11 cellular contexts compared by ENCODE assay signal in the genomic region with DNA sequence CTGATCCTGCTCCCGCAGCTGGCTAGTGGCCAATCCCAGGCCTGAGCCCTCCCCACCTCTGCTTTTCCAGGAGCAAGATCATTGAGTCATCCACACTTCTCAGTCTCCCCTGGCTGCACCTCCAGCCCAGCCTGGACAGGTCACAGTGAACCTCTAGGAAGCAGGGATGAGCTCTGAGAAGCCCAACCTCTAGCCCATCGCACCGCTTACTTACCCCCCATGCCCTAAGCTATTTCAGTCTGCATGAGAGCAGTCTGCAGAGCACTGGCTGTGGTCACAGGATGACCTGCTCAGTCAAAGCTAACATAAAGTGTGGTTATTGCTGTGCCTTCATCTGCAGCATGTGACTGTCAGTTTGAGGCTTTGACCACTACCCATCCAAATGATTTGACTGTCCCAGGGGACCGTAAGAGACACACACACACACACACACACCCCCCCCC.
DNase-seq lines count a peak whose midpoint lies in the region; ATAC-seq and TF ChIP-seq lines count a peak whose summit lies in the region.
"Had no signal": no experiment of that assay in that cellular context is flagged by ENCODE, and none has a peak within 500 bp of the region (broad histone marks: within the 10 kb centered on the region; RNA-seq: fewer than 3 reads in every experiment).

No MANE protein-coding gene starts in this region.

- H3K4me1 ChIP-seq in BLaER1 = peaks cover 83% of the 10 kb centered on the region

- H3K9me3 ChIP-seq in BLaER1 = no peaks in the 10 kb centered on the region

- H3K4me3 Mint-ChIP-seq in mesothelial cell of epicardium = no peak overlapping the region
- H3K4me3 Mint-ChIP-seq: naive thymus-derived CD8-positive, alpha-beta T cell had no signal

- H3K27me3 Mint-ChIP-seq in mesothelial cell of epicardium (ENCODE audit: low read depth) = no peaks in the 10 kb centered on the region

- H3K27me3 ChIP-seq in BLaER1 (no peaks in the 10 kb centered on the region), kidney epithelial cell (ENCODE audit: control insufficient read depth, insufficient read depth, low read length) (no peaks in the 10 kb centered on the region)

- no peak for TF ChIP-seq POLR2A in erythroblast (IDR thresholded peaks at IDR 0.05; ENCODE audit: low read length)

- H3K9me3 Mint-ChIP-seq in mesothelial cell of epicardium = no peaks in the 10 kb centered on the region
- H3K9me3 Mint-ChIP-seq: naive thymus-derived CD8-positive, alpha-beta T cell had no signal

- H3K4me3 ChIP-seq in BLaER1 = no peak overlapping the region
- H3K4me3 ChIP-seq in kidney epithelial cell (ENCODE audit: low read depth, low read length) = no peak overlapping the region

- ATAC-seq in HG03442 (IDR thresholded peaks at IDR 0.05; ENCODE audit: unreplicated experiment) = peak; percentile 85
- ATAC-seq: naive thymus-derived CD8-positive, alpha-beta T cell had no signal

- H4K20me1 ChIP-seq in BLaER1 = no peaks in the 10 kb centered on the region

- H3K4me1 Mint-ChIP-seq in mesothelial cell of epicardium = no peaks in the 10 kb centered on the region

- DNase-seq in GM20000 (ENCODE audit: low spot score) (peak; percentile 26), kidney epithelial cell (ENCODE audit: low read depth) (peak; percentile 35), GM10248 (ENCODE audit: extremely low spot score) (no peak), erythroblast (lab: John Stamatoyannopoulos, UW) (no peak), mesothelial cell of epicardium (ENCODE audit: low spot score in 2 of 2, unreplicated experiment in 2 of 2) (no peak), AG08396 (ENCODE audit: low spot score) (no peak)
- DNase-seq: activated CD4-positive, alpha-beta T cell treated with anti-CD3 and anti-CD28 coated beads, Interleukin-2, amount 50 U/mL, for 48 hours; naive thymus-derived CD8-positive, alpha-beta T cell; SHP77 had no signal

- H3K27ac ChIP-seq in BLaER1 = peak overlapping the region; percentile 43; the same call in 1 of the 2 replicates

- TF ChIP-seq CTCF in GM20000 (IDR thresholded peaks at IDR 0.05; ENCODE audit: extremely low read depth, missing control alignments) = no peak
- no peak for TF ChIP-seq CTCF in kidney epithelial cell (IDR thresholded peaks at IDR 0.05; ENCODE audit: insufficient read depth, low read length, poor library complexity, severe bottlenecking)
- no peak for TF ChIP-seq CTCF in GM10248 (IDR thresholded peaks at IDR 0.05; ENCODE audit: control extremely low read depth, extremely low read depth, low read depth, missing control alignments)
- TF ChIP-seq CTCF in mesothelial cell of epicardium (IDR thresholded peaks at IDR 0.05; ENCODE audit: unreplicated experiment) = no peak

- no peak overlapping the region for H3K27ac Mint-ChIP-seq in mesothelial cell of epicardium

- POLR2A ChIA-PET in GM10248 (lab: Yijun Ruan, JAX) = interaction anchor here (0.7 kb wide), 1 partner anchor 15 kb away, joined by 3 read pairs; no protein-coding TSS in a partner anchor

- CTCF ChIA-PET in GM10248 (lab: Yijun Ruan, JAX) = interaction anchor here (1.0 to 11.8 kb wide), 19 partner anchors 11 to 249 kb away, joined by 3 to 217 read pairs (median 7); no protein-coding TSS in a partner anchor

- no peak overlapping the region; the same call in 1 of the 2 replicates for H3K9ac ChIP-seq in BLaER1

- H3K4me2 ChIP-seq in BLaER1 = peak overlapping the region; percentile 79

- no peaks in the 10 kb centered on the region for H3K36me3 Mint-ChIP-seq in mesothelial cell of epicardium
- H3K36me3 Mint-ChIP-seq: naive thymus-derived CD8-positive, alpha-beta T cell had no signal

- H3K36me3 ChIP-seq in BLaER1 = peaks cover 12% of the 10 kb centered on the region; the same call in 1 of the 2 replicates
- no peaks in the 10 kb centered on the region for H3K36me3 ChIP-seq in kidney epithelial cell (ENCODE audit: control insufficient read depth, insufficient read depth, low read length)

Comparison
In these comparisons a context has a peak if more than half of its experiments do, and no peak if none do; other contexts are left out.
1. DNase-seq: peak in GM20000 (single experiment) and kidney epithelial cell (single experiment); none in GM10248 (single experiment), erythroblast (0 of 2), mesothelial cell of epicardium (0 of 2) and AG08396 (single experiment).